Comparison of ENCODE assay signal across 10 cellular contexts in the genomic region with DNA sequence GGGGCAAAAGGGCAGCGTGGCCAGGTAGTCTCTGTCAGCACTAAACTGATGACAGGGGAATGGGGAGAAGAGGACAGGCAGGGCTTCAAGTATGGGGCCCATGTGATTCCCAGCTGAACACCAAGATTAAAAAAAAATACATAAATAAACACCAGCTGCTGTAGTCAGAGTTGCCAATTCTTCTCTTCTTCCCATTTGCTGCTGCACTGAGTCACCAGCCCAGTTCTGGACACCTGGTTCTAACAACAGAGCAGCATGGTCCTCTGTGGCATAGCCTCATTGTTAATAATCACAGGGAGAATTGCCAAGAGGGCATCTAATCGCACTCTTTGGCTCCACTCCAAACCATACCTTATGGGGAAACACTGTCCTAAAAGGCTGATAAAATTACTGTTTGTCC. TPM values are rescaled to one million over a fixed set of nuclear protein-coding genes. Genes with fewer than 3 reads are reported as not detected.
DNase-seq lines count a peak whose midpoint lies in the region; ATAC-seq and TF ChIP-seq lines count a peak whose summit lies in the region.
"Had no signal": no experiment of that assay in that cellular context is flagged by ENCODE, and none has a peak within 500 bp of the region (broad histone marks: within the 10 kb centered on the region; RNA-seq: fewer than 3 reads in every experiment).

No MANE protein-coding gene starts in this region.

- ATAC-seq in HG02938 (IDR thresholded peaks at IDR 0.05; ENCODE audit: unreplicated experiment) (no peak), HG03039 (IDR thresholded peaks at IDR 0.05; ENCODE audit: unreplicated experiment) (no peak)
- ATAC-seq: lower lobe of right lung had no signal

- no peak overlapping the region for H3K4me3 Mint-ChIP-seq in chondrocyte (ENCODE audit: unreplicated experiment)

- H3K36me3 Mint-ChIP-seq in chondrocyte (ENCODE audit: low read depth): peaks cover 4% of the 10 kb centered on the region

- H3K9me3 Mint-ChIP-seq in chondrocyte (ENCODE audit: low read depth): no peaks in the 10 kb centered on the region

- no peak for TF ChIP-seq CTCF in chondrocyte (IDR thresholded peaks at IDR 0.05)

- peak overlapping the region; percentile 42 for H3K27ac Mint-ChIP-seq in chondrocyte (ENCODE audit: unreplicated experiment)

- intact Hi-C loops in posterior cingulate gyrus (cut with DNase I): no loop called here

- DNase-seq in H4 (ENCODE audit: low spot score) (peak; percentile 53), NCI-H2196 treated with DMSO at 0.1 percent for 48 hours (lab: John Stamatoyannopoulos, UW; ENCODE audit: unreplicated experiment) (peak; percentile 92), chondrocyte (ENCODE audit: low spot score) (no peak), posterior cingulate gyrus (peak in 8 of 10 donors; percentile 31 to 88 (median 46)), GOT3 (lab: John Stamatoyannopoulos, UW) (no peak), COLO829 (ENCODE audit: low spot score) (no peak)
- DNase-seq: lower lobe of right lung had no signal

- H3K4me1 Mint-ChIP-seq in chondrocyte (ENCODE audit: low read depth): peaks cover 67% of the 10 kb centered on the region

- no peaks in the 10 kb centered on the region for H3K27me3 Mint-ChIP-seq in chondrocyte (ENCODE audit: low read depth)

RNA-seq across cellular contexts. Expression of a gene that starts 15.1 kb away (rescaled TPM):
- 2.9 and 3.7 TPM in 2 replicates for total RNA-seq in H4 (2014; rRNA removed; shearing (Covaris generic))
- 34.3 to 55.9 TPM (median 44.8 TPM) in 3 replicates for total RNA-seq in chondrocyte
- total RNA-seq: T-helper 1 cell treated with Interleukin-12 subunit alpha and Interleukin-12 subunit beta and Interleukin-4 antibody, amounts not matched to agents 30 ng/mL and 1 ng/mL, for 36 hours had no signal

Comparison
In these comparisons a context has a peak if more than half of its experiments do, and no peak if none do; other contexts are left out.
1. DNase-seq: peak in H4 (single experiment), NCI-H2196 treated with DMSO at 0.1 percent for 48 hours (single experiment) and posterior cingulate gyrus (8 of 10); none in chondrocyte (single experiment), GOT3 (single experiment) and COLO829 (single experiment).